In the genomic region with DNA sequence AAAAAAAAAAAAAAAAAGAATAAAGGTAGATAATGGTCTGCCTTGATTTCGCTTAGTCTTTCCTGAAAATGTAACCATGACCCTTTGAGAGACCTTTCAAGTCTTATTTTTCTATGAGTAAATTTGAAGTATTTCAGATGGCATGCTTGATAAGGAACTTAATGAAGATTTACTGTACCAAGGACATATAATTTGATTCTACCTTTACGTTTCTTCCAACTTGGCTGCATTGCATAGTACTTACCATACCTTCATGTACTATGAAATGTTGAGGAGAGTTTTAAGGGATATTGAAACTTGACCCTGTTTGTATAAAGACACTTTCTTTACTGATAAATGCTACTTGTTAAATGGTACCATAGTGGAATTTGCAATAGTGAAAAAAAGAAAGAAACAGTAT, we compare ENCODE assay signal across 26 cellular contexts.
"Had no signal": no experiment of that assay in that cellular context is flagged by ENCODE, and none has a peak within 500 bp of the region (broad histone marks: within the 10 kb centered on the region; RNA-seq: fewer than 3 reads in every experiment).

No MANE protein-coding gene starts in this region.

- H3K27me3 Mint-ChIP-seq: naive B cell; progenitor cell of endocrine pancreas; stimulated activated naive B cell treated with anti-CD40 and anti-IgM and Interleukin-4, amounts not matched to agents 10 μg/mL and 1 μg/mL and 100 μg/mL, for 72 hours had no signal

- H3K27ac Mint-ChIP-seq: immature natural killer cell; natural killer cell; progenitor cell of endocrine pancreas; stimulated activated naive B cell treated with anti-CD40 and anti-IgM and Interleukin-4, amounts not matched to agents 10 μg/mL and 1 μg/mL and 100 μg/mL, for 72 hours had no signal

- H3K4me1 Mint-ChIP-seq: immature natural killer cell, natural killer cell had no signal

- H3K9me3 Mint-ChIP-seq: immature natural killer cell; naive B cell; natural killer cell; nephron progenitor cell; stimulated activated naive B cell treated with anti-CD40 and anti-IgM and Interleukin-4, amounts not matched to agents 10 μg/mL and 1 μg/mL and 100 μg/mL, for 72 hours had no signal

- ATAC-seq: left colon; left lung; lower lobe of right lung; natural killer cell; right lobe of liver; stimulated activated naive B cell treated with anti-CD40 and anti-IgM and Interleukin-4, amounts not matched to agents 10 μg/mL and 1 μg/mL and 100 μg/mL, for 72 hours; stimulated activated naive CD8-positive, alpha-beta T cell treated with anti-CD3 and anti-CD28 coated beads, Interleukin-15, Interleukin-2, amounts not matched to agents 100 U/mL and 50 U/mL, for 24 hours had no signal

- DNase-seq: hypothalamus; immature natural killer cell; kidney; left colon; left lung; lower lobe of right lung; mammary epithelial cell; mesenchymal stem cell; naive B cell; natural killer cell; nephron progenitor cell; ovary; right lobe of liver; stimulated activated CD4-positive, alpha-beta T cell treated with anti-CD3 and anti-CD28 coated beads, Interleukin-12 subunit alpha, Interleukin-12 subunit beta, amount 100 ng/mL, for 4 hours; stimulated activated CD4-positive, alpha-beta T cell treated with anti-CD3 and anti-CD28 coated beads, Interleukin-15, amount 100 ng/mL, for 24 hours; stimulated activated CD4-positive, alpha-beta T cell treated with anti-CD3 and anti-CD28 coated beads, Interleukin-2, amount 100 ng/mL, for 24 hours; stimulated activated CD4-positive, alpha-beta T cell treated with anti-CD3 and anti-CD28 coated beads, Interleukin-4, amount 100 ng/mL, for 1 hour; stimulated activated naive B cell treated with anti-CD40 and anti-IgM and Interleukin-4, amounts not matched to agents 10 μg/mL and 1 μg/mL and 100 μg/mL, for 72 hours; stimulated activated naive CD8-positive, alpha-beta T cell treated with anti-CD3 and anti-CD28 coated beads, Interleukin-15, Interleukin-2, amounts not matched to agents 100 U/mL and 50 U/mL, for 24 hours; stomach; testis; thyroid gland; transverse colon; upper lobe of left lung had no signal

- H3K36me3 Mint-ChIP-seq: natural killer cell had no signal

- H3K4me3 Mint-ChIP-seq: immature natural killer cell; naive B cell; natural killer cell; nephron progenitor cell; stimulated activated naive B cell treated with anti-CD40 and anti-IgM and Interleukin-4, amounts not matched to agents 10 μg/mL and 1 μg/mL and 100 μg/mL, for 72 hours had no signal

- FAIRE-seq: islet of Langerhans, kidney had no signal
